In genomic region chr5:180072256-180072548, GRCh38 we compare ENCODE assay signal across 8 cellular contexts. TPM values are rescaled to one million over a fixed set of nuclear protein-coding genes. Genes with fewer than 3 reads are reported as not detected.
DNase-seq lines count a peak whose midpoint lies in the region; ATAC-seq and TF ChIP-seq lines count a peak whose summit lies in the region.

No MANE protein-coding gene starts in this region.

- H3K4me1 ChIP-seq in Caco-2 (peaks cover 12% of the 10 kb centered on the region; the same call in 1 of the 2 replicates), esophagus muscularis mucosa (peaks cover 15 to 40% (median 34%) of the 10 kb centered on the region in 4 donors), sigmoid colon (peaks cover 0 to 40% (median 27%) of the 10 kb centered on the region in 4 donors)

- WGBS in esophagus muscularis mucosa = 14% methylated on average over 14 of the region's 14 CpGs
- 19 to 20% methylated on average over 14 of the region's 14 CpGs for WGBS in sigmoid colon, 2 donors

- ATAC-seq in T-cell (replicated peaks in 1 of 4) (peak in 2 of 4 experiments; percentile 0 to 8), GM21360 (IDR thresholded peaks at IDR 0.05; ENCODE audit: unreplicated experiment) (no peak), HG03025 (IDR thresholded peaks at IDR 0.05; ENCODE audit: low FRiP score, unreplicated experiment) (no peak)

- POLR2A ChIA-PET in Caco-2 (lab: Charles Lee) = no interaction called here
- POLR2A ChIA-PET in T-cell (lab: Charles Lee) = no interaction called here

- H3K9me3 Mint-ChIP-seq in Caco-2 (ENCODE audit: unreplicated experiment) (no peaks in the 10 kb centered on the region), T-cell (no peaks in the 10 kb centered on the region)

- no peak for TF ChIP-seq EP300 in esophagus muscularis mucosa (IDR thresholded peaks at IDR 0.05)
- no peak for TF ChIP-seq EP300 in sigmoid colon (IDR thresholded peaks at IDR 0.05)

- TF ChIP-seq POLR2A in esophagus muscularis mucosa (IDR thresholded peaks at IDR 0.05; ENCODE audit: low read depth) = no peak
- TF ChIP-seq POLR2A in sigmoid colon (IDR thresholded peaks at IDR 0.05) = no peak

- H3K9me3 ChIP-seq in Caco-2 (peaks cover 5% of the 10 kb centered on the region; the same call in 1 of the 2 replicates), esophagus muscularis mucosa (no peaks in the 10 kb centered on the region), sigmoid colon (no peaks in the 10 kb centered on the region)

- H3K4me3 ChIP-seq in Caco-2 (ENCODE audit: low read depth, low read length) (peak overlapping the region; percentile 8), esophagus muscularis mucosa (peak overlapping the region; percentile 87 to 98 (median 95)), sigmoid colon (peak overlapping the region in 3 of 4 donors; percentile 90 to 96 (median 93))

- H3K4me3 Mint-ChIP-seq in Caco-2 (ENCODE audit: unreplicated experiment) (peak overlapping the region; percentile 90), T-cell (peak overlapping the region; percentile 79 to 91 (median 82))

- no peak overlapping the region for H3K27ac Mint-ChIP-seq in Caco-2 (ENCODE audit: unreplicated experiment)
- peak overlapping the region; percentile 80 to 92 for H3K27ac Mint-ChIP-seq in T-cell

- no TSS peak for BruUV-seq in Caco-2 (replicated peaks; lab: Mats Ljungman, UMichigan)

- peaks cover 11% of the 10 kb centered on the region for H3K27me3 Mint-ChIP-seq in Caco-2 (ENCODE audit: insufficient read depth, unreplicated experiment)
- H3K27me3 Mint-ChIP-seq in T-cell = no peaks in the 10 kb centered on the region

- no peaks in the 10 kb centered on the region; the same call in 1 of the 2 replicates for H3K27me3 ChIP-seq in Caco-2 (replicated peaks; ENCODE audit: control insufficient read depth, insufficient read depth, low read length)
- H3K27me3 ChIP-seq in esophagus muscularis mucosa = no peaks in the 10 kb centered on the region
- no peaks in the 10 kb centered on the region for H3K27me3 ChIP-seq in sigmoid colon

- TF ChIP-seq CTCF in Caco-2 (IDR thresholded peaks at IDR 0.05; ENCODE audit: insufficient read depth in 1 of 2, low read depth in 1 of 2, low read length in 1 of 2, severe bottlenecking in 1 of 2, unreplicated experiment in 1 of 2) = no peak
- TF ChIP-seq CTCF in esophagus muscularis mucosa (IDR thresholded peaks at IDR 0.05) = no peak
- no peak for TF ChIP-seq CTCF in sigmoid colon (IDR thresholded peaks at IDR 0.05)

- H3K36me3 ChIP-seq in Caco-2 (ENCODE audit: control insufficient read depth, insufficient read depth, low read length) (no peaks in the 10 kb centered on the region), esophagus muscularis mucosa (no peaks in the 10 kb centered on the region), sigmoid colon (no peaks in the 10 kb centered on the region)

- CTCF ChIA-PET in Caco-2 (lab: Charles Lee) = no interaction called here
- CTCF ChIA-PET in T-cell (lab: Charles Lee) = no interaction called here

- intact Hi-C loops in Caco-2 (cut with micrococcal nuclease; ENCODE audit: unreplicated experiment) = loop anchor here (1.0 kb wide), 1 partner anchor 18 kb away; no protein-coding TSS in a partner anchor
- intact Hi-C loops in esophagus muscularis mucosa (cut with DNase I) = loop anchor here (10.0 kb wide), 1 partner anchor 167 kb away; the partner anchor contains the start of gene TBC1D9B
- intact Hi-C loops in sigmoid colon (cut with DNase I) = loop anchor here (5.0 kb wide), 1 partner anchor 165 kb away; the partner anchor contains the start of gene TBC1D9B

- peaks cover 21% of the 10 kb centered on the region for H3K36me3 Mint-ChIP-seq in Caco-2 (ENCODE audit: insufficient read depth, unreplicated experiment)
- no peaks in the 10 kb centered on the region for H3K36me3 Mint-ChIP-seq in T-cell

- H3K27ac ChIP-seq in esophagus muscularis mucosa (replicated peaks in 1 of 4) = peak overlapping the region; percentile 95 to 97 (median 96)
- peak overlapping the region; percentile 96 to 99 (median 98) for H3K27ac ChIP-seq in sigmoid colon

- DNase-seq in Caco-2 (no peak), T-cell (no peak), esophagus muscularis mucosa (ENCODE audit: extremely low spot score) (no peak), sigmoid colon (no peak), DMS114 treated with DMSO at 0.1 percent for 48 hours (lab: John Stamatoyannopoulos, UW; ENCODE audit: unreplicated experiment) (no peak)
- no peak for DNase-seq in effector CD8-positive, alpha-beta T cell (lab: John Stamatoyannopoulos, UW)

- peaks cover 6% of the 10 kb centered on the region for H3K4me1 Mint-ChIP-seq in Caco-2 (ENCODE audit: low read depth, unreplicated experiment)
- H3K4me1 Mint-ChIP-seq in T-cell = peaks cover 30 to 34% (median 33%) of the 10 kb centered on the region in 3 donors

RNA-seq across cellular contexts. Expression of gene RNF130, which starts 0.6 kb away (rescaled TPM):
- total RNA-seq in Caco-2 (2022) (30.2 and 34.5 TPM in 2 replicates), T-cell (10 to 100 TPM; 15.0 to 17.0 (median 16.3) TPM), esophagus muscularis mucosa (100 to 1,000 TPM in 3 of 4 donors, 10 to 100 TPM in 1; 98.4 to 136 (median 108) TPM), sigmoid colon (100 to 1,000 TPM in 3 of 4 donors, 10 to 100 TPM in 1; 64.1 to 144 (median 117) TPM)
- polyA plus RNA-seq in sigmoid colon = 10 to 100 TPM; 34.3 to 41.4 (median 37.5) TPM

Comparison
In these comparisons a context has a peak if more than half of its experiments do, and no peak if none do; other contexts are left out.
1. H3K4me3 ChIP-seq: peak in every context shown above with its lines; median percentile 95 in esophagus muscularis mucosa; 93 in sigmoid colon; 8 in Caco-2.